Comparison of ENCODE assay signal across 1 cellular context in the genomic region with DNA sequence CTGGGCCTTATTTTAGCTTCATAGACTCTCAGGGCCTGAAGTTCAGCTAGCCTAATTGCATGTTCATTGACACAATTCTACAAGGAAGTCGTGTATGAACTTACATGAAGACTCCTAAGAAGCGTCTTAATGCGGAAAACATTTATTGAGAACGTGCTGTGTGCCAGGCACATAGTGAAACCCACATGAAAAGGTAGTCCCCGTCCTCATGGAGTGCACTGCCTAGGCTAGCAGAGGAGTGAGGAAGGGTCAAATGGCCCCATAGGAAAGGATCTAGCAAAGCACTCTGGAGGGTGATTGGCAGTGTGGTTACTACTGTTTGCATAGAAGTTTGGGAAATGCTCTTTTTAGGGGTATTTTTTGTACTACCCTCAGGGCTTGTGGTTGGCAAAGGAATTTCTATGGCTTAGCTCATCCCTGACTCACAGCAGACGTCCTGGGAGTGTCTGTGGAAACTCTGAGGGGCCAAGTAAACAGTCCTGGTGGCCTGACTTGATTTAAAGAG.
TF ChIP-seq lines count a peak whose summit lies in the region.

No MANE protein-coding gene starts in this region.

TF ChIP-seq in A549, 52 proteins besides CTCF, POLR2A, EP300 and RAD21 (continued from another document):
- TF ChIP-seq JUN (IDR thresholded peaks at IDR 0.05) (no peak), KDM5A (IDR thresholded peaks at IDR 0.05) (no peak), NR3C1 (IDR thresholded peaks at IDR 0.05) (no peak), ZNF302 (CRISPR knock-in tag; IDR thresholded peaks at IDR 0.05) (no peak)
- TF ChIP-seq, protein P1, sequence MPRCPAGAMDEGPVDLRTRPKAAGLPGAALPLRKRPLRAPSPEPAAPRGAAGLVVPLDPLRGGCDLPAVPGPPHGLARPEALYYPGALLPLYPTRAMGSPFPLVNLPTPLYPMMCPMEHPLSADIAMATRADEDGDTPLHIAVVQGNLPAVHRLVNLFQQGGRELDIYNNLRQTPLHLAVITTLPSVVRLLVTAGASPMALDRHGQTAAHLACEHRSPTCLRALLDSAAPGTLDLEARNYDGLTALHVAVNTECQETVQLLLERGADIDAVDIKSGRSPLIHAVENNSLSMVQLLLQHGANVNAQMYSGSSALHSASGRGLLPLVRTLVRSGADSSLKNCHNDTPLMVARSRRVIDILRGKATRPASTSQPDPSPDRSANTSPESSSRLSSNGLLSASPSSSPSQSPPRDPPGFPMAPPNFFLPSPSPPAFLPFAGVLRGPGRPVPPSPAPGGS (IDR thresholded peaks at IDR 0.05), result no peak
TF ChIP-seq in A549: peak in this region for 2.
